Comparison of ENCODE assay signal across 8 cellular contexts in genomic region chr1:22452401-22452963, GRCh38. TPM values are rescaled to one million over a fixed set of nuclear protein-coding genes. Genes with fewer than 3 reads are reported as not detected.
A peak's percentile ranks its signal among the peaks of the same experiment; 100 is the strongest.
DNase-seq lines count a peak whose midpoint lies in the region; ATAC-seq, FAIRE-seq and TF ChIP-seq lines count a peak whose summit lies in the region.

No MANE protein-coding gene starts in this region.

- no peaks in the 10 kb centered on the region for H3K9me3 ChIP-seq in RWPE2 (ENCODE audit: severe bottlenecking)
- H3K9me3 ChIP-seq in lower lobe of right lung, result no peaks in the 10 kb centered on the region

- H3K4me3 ChIP-seq in RWPE2 (ENCODE audit: severe bottlenecking) (peak overlapping the region; percentile 77), lower lobe of right lung (peak overlapping the region; percentile 81)

- H3K36me3 ChIP-seq in RWPE2 (ENCODE audit: low read depth) (no peaks in the 10 kb centered on the region), lower lobe of right lung (no peaks in the 10 kb centered on the region)

- TF ChIP-seq CTCF in RWPE2 (IDR thresholded peaks at IDR 0.05; ENCODE audit: poor library complexity, severe bottlenecking), result no peak
- no peak for TF ChIP-seq CTCF in lower lobe of right lung (IDR thresholded peaks at IDR 0.05)

- H3K4me1 ChIP-seq in RWPE2 (ENCODE audit: insufficient read depth, poor library complexity, severe bottlenecking), result no peaks in the 10 kb centered on the region
- peaks cover 24% of the 10 kb centered on the region for H3K4me1 ChIP-seq in lower lobe of right lung

- peak; percentile 37 for ATAC-seq in HG03354 (IDR thresholded peaks at IDR 0.05; ENCODE audit: poor library complexity, severe bottlenecking, unreplicated experiment)
- peak; percentile 42 for ATAC-seq in RWPE2 (ENCODE audit: low read depth)
- ATAC-seq in lower lobe of right lung, result peak; percentile 53 to 68

- intact Hi-C loops in lower lobe of right lung (cut with DNase I), result no loop called here

- peak; percentile 61 for DNase-seq in Caki2 (ENCODE audit: low read depth)
- DNase-seq in GM19239 (ENCODE audit: insufficient read length, low spot score), result no peak
- DNase-seq in RWPE2 (ENCODE audit: low spot score), result no peak
- peak; percentile 59 for DNase-seq in dermis blood vessel endothelial cell
- DNase-seq in lower lobe of right lung, result no peak
- DNase-seq in GOT3 (lab: John Stamatoyannopoulos, UW), result no peak

- FAIRE-seq in GM19239 (lab: Jason Lieb, UNC), result peak; percentile 48

- peak overlapping the region; percentile 49 for H3K27ac ChIP-seq in RWPE2 (ENCODE audit: poor library complexity, severe bottlenecking)
- peak overlapping the region; percentile 93 for H3K27ac ChIP-seq in lower lobe of right lung
- peak overlapping the region; percentile 93 for H3K27ac ChIP-seq in temporal lobe (ENCODE audit: low read depth, low read length)

- H3K27me3 ChIP-seq in RWPE2 (ENCODE audit: insufficient read depth, poor library complexity, severe bottlenecking), result no peaks in the 10 kb centered on the region
- no peaks in the 10 kb centered on the region for H3K27me3 ChIP-seq in lower lobe of right lung (ENCODE audit: low read depth)

- in situ Hi-C loops in Caki2 (cut with HindIII; ENCODE audit: low pct_unique_long_range_greater_than_20kb, low sequenced_read_pairs), result no loop called here

RNA-seq across cellular contexts. Expression of gene ZBTB40, which starts 0.8 kb away (rescaled TPM):
- 5.7 and 6.7 TPM in 2 replicates for total RNA-seq in Caki2 (2014; rRNA removed; shearing (Covaris generic); ENCODE audit: low replicate concordance)
- total RNA-seq in dermis blood vessel endothelial cell, result 12.8 and 13.6 TPM in 2 replicates
- total RNA-seq in lower lobe of right lung, result 25.3 TPM
- 11.6 TPM for total RNA-seq in temporal lobe

Comparison
In these comparisons a context has a peak if more than half of its experiments do, and no peak if none do; other contexts are left out.
1. DNase-seq: peak in Caki2 (single experiment) and dermis blood vessel endothelial cell (single experiment); none in GM19239 (single experiment), RWPE2 (single experiment), lower lobe of right lung (single experiment) and GOT3 (single experiment).
2. Peak in every context shown above with its lines, with median percentiles within 50 percentile points of each other: ATAC-seq and H3K27ac ChIP-seq.